In the genomic region with DNA sequence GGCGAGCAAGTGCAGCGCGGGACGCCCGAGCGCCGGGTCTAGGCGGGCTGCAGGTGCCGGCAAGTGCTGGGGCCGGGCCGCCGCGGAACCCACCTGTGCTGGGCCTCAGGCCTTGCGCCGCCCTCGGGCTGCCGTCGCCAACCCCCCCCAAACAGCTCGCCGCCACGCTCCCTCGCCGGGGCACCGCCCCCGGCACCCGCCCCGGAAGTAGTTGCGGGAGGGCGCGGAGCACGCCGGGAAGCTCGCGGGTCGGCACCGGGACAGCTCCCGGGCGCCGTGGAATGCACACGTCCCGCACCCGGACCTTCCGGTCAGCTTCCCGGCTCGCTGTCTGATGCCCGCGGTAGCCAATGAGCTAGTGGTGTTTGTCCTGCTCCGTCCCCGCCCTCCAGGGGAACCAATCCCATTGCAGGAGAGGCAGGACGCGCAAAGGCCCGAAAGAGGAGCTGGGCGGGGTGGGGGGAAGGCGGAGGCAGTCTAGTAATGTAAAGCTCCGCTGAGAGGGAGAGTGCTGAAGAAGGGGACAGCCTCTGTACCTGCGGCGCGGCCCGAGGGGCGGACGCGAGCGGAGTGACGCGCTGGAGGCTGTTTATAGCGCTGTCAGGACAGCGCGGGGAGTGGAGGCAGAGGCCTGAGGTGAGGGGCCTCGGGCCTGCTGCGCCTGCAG, we compare ENCODE assay signal across 1 cellular context.
TF ChIP-seq lines count a peak whose summit lies in the region.

A gene with protein sequence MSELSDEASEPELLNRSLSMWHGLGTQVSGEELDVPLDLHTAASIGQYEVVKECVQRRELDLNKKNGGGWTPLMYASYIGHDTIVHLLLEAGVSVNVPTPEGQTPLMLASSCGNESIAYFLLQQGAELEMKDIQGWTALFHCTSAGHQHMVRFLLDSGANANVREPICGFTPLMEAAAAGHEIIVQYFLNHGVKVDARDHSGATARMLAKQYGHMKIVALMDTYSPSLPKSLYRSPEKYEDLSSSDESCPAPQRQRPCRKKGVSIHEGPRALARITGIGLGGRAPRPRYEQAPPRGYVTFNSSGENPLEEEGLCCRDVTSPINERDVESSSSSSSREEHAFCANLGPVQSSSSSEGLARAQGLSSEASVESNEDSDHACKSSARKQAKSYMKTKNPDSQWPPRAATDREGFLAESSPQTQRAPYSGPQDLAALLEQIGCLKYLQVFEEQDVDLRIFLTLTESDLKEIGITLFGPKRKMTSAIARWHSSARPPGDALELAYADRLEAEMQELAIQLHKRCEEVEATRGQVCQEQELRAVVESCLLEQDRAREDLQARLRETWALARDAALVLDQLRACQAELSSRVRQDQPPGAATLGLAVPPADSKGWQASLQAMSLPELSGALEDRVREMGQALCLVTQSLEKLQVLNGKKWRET (minus strand): TSS at position 209 of the 667 bp plus-strand sequence. CDS start 4,122 bp downstream, outside the sequence.
DNAAF8 (plus strand) TSS at position 475 of the 667 bp plus-strand sequence. CDS start 1,978 bp downstream, outside the sequence.

TF ChIP-seq in K562, 482 proteins besides CTCF, POLR2A, EP300 and RAD21 (continued from another document and continues in another):
- TF ChIP-seq, protein P1, sequence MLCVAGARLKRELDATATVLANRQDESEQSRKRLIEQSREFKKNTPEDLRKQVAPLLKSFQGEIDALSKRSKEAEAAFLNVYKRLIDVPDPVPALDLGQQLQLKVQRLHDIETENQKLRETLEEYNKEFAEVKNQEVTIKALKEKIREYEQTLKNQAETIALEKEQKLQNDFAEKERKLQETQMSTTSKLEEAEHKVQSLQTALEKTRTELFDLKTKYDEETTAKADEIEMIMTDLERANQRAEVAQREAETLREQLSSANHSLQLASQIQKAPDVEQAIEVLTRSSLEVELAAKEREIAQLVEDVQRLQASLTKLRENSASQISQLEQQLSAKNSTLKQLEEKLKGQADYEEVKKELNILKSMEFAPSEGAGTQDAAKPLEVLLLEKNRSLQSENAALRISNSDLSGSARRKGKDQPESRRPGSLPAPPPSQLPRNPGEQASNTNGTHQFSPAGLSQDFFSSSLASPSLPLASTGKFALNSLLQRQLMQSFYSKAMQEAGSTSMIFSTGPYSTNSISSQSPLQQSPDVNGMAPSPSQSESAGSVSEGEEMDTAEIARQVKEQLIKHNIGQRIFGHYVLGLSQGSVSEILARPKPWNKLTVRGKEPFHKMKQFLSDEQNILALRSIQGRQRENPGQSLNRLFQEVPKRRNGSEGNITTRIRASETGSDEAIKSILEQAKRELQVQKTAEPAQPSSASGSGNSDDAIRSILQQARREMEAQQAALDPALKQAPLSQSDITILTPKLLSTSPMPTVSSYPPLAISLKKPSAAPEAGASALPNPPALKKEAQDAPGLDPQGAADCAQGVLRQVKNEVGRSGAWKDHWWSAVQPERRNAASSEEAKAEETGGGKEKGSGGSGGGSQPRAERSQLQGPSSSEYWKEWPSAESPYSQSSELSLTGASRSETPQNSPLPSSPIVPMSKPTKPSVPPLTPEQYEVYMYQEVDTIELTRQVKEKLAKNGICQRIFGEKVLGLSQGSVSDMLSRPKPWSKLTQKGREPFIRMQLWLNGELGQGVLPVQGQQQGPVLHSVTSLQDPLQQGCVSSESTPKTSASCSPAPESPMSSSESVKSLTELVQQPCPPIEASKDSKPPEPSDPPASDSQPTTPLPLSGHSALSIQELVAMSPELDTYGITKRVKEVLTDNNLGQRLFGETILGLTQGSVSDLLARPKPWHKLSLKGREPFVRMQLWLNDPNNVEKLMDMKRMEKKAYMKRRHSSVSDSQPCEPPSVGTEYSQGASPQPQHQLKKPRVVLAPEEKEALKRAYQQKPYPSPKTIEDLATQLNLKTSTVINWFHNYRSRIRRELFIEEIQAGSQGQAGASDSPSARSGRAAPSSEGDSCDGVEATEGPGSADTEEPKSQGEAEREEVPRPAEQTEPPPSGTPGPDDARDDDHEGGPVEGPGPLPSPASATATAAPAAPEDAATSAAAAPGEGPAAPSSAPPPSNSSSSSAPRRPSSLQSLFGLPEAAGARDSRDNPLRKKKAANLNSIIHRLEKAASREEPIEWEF (CRISPR knock-in tag; IDR thresholded peaks at IDR 0.05) = no peak
- TF ChIP-seq ZNF444 (CRISPR knock-in tag; IDR thresholded peaks at IDR 0.05) (no peak), MTA2 (IDR thresholded peaks at IDR 0.05; ENCODE audit: low read depth) (peak; percentile 54; the same call in 1 of the 2 replicates), PHF8 (IDR thresholded peaks at IDR 0.05; ENCODE audit: borderline replicate concordance, low read length) (peak; percentile 84; the same call in 1 of the 2 replicates), ZBTB1 (CRISPR knock-in tag; IDR thresholded peaks at IDR 0.05; ENCODE audit: borderline replicate concordance, low read depth) (peak; percentile 50; the same call in 1 of the 2 replicates), ZC3H8 (IDR thresholded peaks at IDR 0.05) (no peak), NCOA2 (IDR thresholded peaks at IDR 0.05; ENCODE audit: partially characterized antibody in 2 of 2) (no peak), TRIM24 (IDR thresholded peaks at IDR 0.05) (no peak), GATA2 (CRISPR knock-in tag; IDR thresholded peaks at IDR 0.05) (no peak), RUNX1 (IDR thresholded peaks at IDR 0.05; ENCODE audit: low read depth) (no peak), ESRRA (IDR thresholded peaks at IDR 0.05; ENCODE audit: borderline replicate concordance, low read depth) (peak; percentile 46; the same call in 1 of the 2 replicates), ILF3 (IDR thresholded peaks at IDR 0.05; ENCODE audit: borderline replicate concordance) (no peak), POLR2AphosphoS5 (IDR thresholded peaks at IDR 0.05; ENCODE audit: control insufficient read depth, insufficient read depth, low read depth, low read length) (no peak), ZNF764 (CRISPR knock-in tag; IDR thresholded peaks at IDR 0.05; ENCODE audit: low read depth) (no peak), JUN (IDR thresholded peaks at IDR 0.05; ENCODE audit: borderline replicate concordance, low read depth, low read length) (peak; percentile 40; the same call in 1 of the 2 replicates), JUN (CRISPR knock-in tag; IDR thresholded peaks at IDR 0.05; ENCODE audit: borderline replicate concordance) (no peak), ZNF3 (CRISPR knock-in tag; IDR thresholded peaks at IDR 0.05) (no peak), THRA (IDR thresholded peaks at IDR 0.05) (no peak), MGA (IDR thresholded peaks at IDR 0.05) (no peak), FUS (optimal IDR thresholded peaks at IDR 0.05; ENCODE audit: low read depth, low read length) (no peak), HCFC1 (IDR thresholded peaks at IDR 0.05; ENCODE audit: low read depth, low read length) (peak; percentile 81), SLC30A9 (CRISPR knock-in tag; IDR thresholded peaks at IDR 0.05) (no peak), BRD4 (IDR thresholded peaks at IDR 0.05) (no peak), SP2 (IDR thresholded peaks at IDR 0.05; ENCODE audit: extremely low read depth, low read depth, low read length, poor library complexity, severe bottlenecking) (peak; percentile 67)
- TF ChIP-seq, protein P2, sequence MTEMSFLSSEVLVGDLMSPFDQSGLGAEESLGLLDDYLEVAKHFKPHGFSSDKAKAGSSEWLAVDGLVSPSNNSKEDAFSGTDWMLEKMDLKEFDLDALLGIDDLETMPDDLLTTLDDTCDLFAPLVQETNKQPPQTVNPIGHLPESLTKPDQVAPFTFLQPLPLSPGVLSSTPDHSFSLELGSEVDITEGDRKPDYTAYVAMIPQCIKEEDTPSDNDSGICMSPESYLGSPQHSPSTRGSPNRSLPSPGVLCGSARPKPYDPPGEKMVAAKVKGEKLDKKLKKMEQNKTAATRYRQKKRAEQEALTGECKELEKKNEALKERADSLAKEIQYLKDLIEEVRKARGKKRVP (CRISPR knock-in tag; IDR thresholded peaks at IDR 0.05) = no peak
- TF ChIP-seq, protein P3, sequence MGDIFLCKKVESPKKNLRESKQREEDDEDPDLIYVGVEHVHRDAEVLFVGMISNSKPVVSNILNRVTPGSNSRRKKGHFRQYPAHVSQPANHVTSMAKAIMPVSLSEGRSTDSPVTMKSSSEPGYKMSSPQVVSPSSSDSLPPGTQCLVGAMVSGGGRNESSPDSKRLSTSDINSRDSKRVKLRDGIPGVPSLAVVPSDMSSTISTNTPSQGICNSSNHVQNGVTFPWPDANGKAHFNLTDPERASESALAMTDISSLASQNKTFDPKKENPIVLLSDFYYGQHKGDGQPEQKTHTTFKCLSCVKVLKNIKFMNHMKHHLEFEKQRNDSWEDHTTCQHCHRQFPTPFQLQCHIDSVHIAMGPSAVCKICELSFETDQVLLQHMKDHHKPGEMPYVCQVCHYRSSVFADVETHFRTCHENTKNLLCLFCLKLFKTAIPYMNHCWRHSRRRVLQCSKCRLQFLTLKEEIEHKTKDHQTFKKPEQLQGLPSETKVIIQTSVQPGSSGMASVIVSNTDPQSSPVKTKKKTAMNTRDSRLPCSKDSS (IDR thresholded peaks at IDR 0.05; ENCODE audit: low read depth, partially characterized antibody) = no peak
- TF ChIP-seq, protein P4, sequence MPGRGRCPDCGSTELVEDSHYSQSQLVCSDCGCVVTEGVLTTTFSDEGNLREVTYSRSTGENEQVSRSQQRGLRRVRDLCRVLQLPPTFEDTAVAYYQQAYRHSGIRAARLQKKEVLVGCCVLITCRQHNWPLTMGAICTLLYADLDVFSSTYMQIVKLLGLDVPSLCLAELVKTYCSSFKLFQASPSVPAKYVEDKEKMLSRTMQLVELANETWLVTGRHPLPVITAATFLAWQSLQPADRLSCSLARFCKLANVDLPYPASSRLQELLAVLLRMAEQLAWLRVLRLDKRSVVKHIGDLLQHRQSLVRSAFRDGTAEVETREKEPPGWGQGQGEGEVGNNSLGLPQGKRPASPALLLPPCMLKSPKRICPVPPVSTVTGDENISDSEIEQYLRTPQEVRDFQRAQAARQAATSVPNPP (IDR thresholded peaks at IDR 0.05; ENCODE audit: borderline replicate concordance, insufficient read depth, insufficient read length) = no peak
